Comparison of ENCODE assay signal across 9 cellular contexts in the genomic region with DNA sequence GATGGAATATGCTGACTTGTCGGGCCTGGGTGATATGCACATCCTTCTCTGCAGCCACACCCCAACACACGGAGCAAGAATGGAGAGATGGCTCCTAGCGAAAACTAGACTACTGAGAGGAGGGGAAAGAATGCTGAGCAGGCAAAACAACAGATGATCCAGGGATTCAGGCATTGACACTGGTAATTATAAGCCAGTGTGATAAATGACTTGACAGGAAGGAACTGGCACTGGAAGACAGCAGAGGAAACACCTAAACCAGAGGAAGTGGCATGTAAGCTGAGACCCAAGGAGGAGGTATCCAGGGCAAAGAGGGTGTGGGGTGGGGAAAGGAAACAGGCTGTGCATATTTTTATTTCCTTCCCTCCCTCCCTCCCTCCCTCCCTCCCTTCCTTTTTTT. TPM values are rescaled to one million over a fixed set of nuclear protein-coding genes. Genes with fewer than 3 reads are reported as not detected.
DNase-seq lines count a peak whose midpoint lies in the region; ATAC-seq and TF ChIP-seq lines count a peak whose summit lies in the region.
"Had no signal": no experiment of that assay in that cellular context is flagged by ENCODE, and none has a peak within 500 bp of the region (broad histone marks: within the 10 kb centered on the region; RNA-seq: fewer than 3 reads in every experiment).

No MANE protein-coding gene starts in this region.

- TF ChIP-seq EP300 in SK-N-SH (IDR thresholded peaks at IDR 0.05; ENCODE audit: borderline replicate concordance in 1 of 2, low read depth in 1 of 2, low read length in 1 of 2) (no peak), transverse colon (IDR thresholded peaks at IDR 0.05; ENCODE audit: low read depth) (no peak)

- no peaks in the 10 kb centered on the region for H3K9me2 ChIP-seq in SK-N-SH

- no peak for TF ChIP-seq RAD21 in SK-N-SH (IDR thresholded peaks at IDR 0.05; ENCODE audit: low read length)

- no peaks in the 10 kb centered on the region for H3K79me2 ChIP-seq in DND-41 (ENCODE audit: insufficient read depth, low read length)
- no peaks in the 10 kb centered on the region for H3K79me2 ChIP-seq in SK-N-SH (ENCODE audit: insufficient read depth)

- H3K4me1 ChIP-seq in DND-41 (ENCODE audit: insufficient read depth, low read length) (peaks cover 38% of the 10 kb centered on the region), mucosa of descending colon (ENCODE audit: low read depth) (no peaks in the 10 kb centered on the region), SK-N-SH (ENCODE audit: control insufficient read depth in 1 of 2, insufficient read depth in 2 of 2, low read depth in 1 of 2, low read length in 1 of 2) (peaks cover 7 to 8% of the 10 kb centered on the region in 2 experiments; a peak in 1 of 4 replicates), transverse colon (peaks cover 0 to 12% (median 11%) of the 10 kb centered on the region in 4 donors)
- H3K4me1 ChIP-seq: uterus had no signal

- H3K9me3 ChIP-seq in DND-41 (ENCODE audit: insufficient read depth, low read length, severe bottlenecking), result no peaks in the 10 kb centered on the region
- peaks cover 4% of the 10 kb centered on the region for H3K9me3 ChIP-seq in WERI-Rb-1 (ENCODE audit: severe bottlenecking)
- no peaks in the 10 kb centered on the region for H3K9me3 ChIP-seq in mucosa of descending colon
- H3K9me3 ChIP-seq in SK-N-SH, result no peaks in the 10 kb centered on the region
- H3K9me3 ChIP-seq in transverse colon, result no peaks in the 10 kb centered on the region
- H3K9me3 ChIP-seq: uterus had no signal

- H3K27ac ChIP-seq in DND-41 (ENCODE audit: low read length) (peak overlapping the region; percentile 13; the same call in 1 of the 2 replicates), WERI-Rb-1 (no peak overlapping the region), SK-N-SH (ENCODE audit: low read depth in 2 of 2, low read length in 1 of 2) (no peak overlapping the region), transverse colon (no peak overlapping the region)
- H3K27ac ChIP-seq: uterus had no signal

- no peaks in the 10 kb centered on the region for H3K27me3 ChIP-seq in DND-41 (ENCODE audit: insufficient read depth, low read length, poor library complexity)
- H3K27me3 ChIP-seq in WERI-Rb-1 (ENCODE audit: insufficient read depth, low read depth, severe bottlenecking), result no peaks in the 10 kb centered on the region
- H3K27me3 ChIP-seq in SK-N-SH (ENCODE audit: insufficient read depth), result no peaks in the 10 kb centered on the region
- no peaks in the 10 kb centered on the region for H3K27me3 ChIP-seq in transverse colon
- H3K27me3 ChIP-seq: uterus had no signal

- ATAC-seq in DND-41 (ENCODE audit: insufficient read depth, low read depth) (peak; percentile 89), mucosa of descending colon (peak; percentile 43)

- CTCF ChIA-PET in SK-N-SH (lab: Yijun Ruan, JAX), result interaction anchor here (1.5 kb wide), 1 partner anchor 21 kb away, joined by 4 read pairs; no protein-coding TSS in a partner anchor

- no peak overlapping the region for H2AFZ ChIP-seq in DND-41 (ENCODE audit: low read depth, low read length)
- H2AFZ ChIP-seq in SK-N-SH (ENCODE audit: low read depth), result no peak overlapping the region

- TF ChIP-seq POLR2A in transverse colon (IDR thresholded peaks at IDR 0.05), result no peak

- H3K9ac ChIP-seq in DND-41 (ENCODE audit: low read depth, low read length) (no peak overlapping the region), SK-N-SH (no peak overlapping the region)

- no peaks in the 10 kb centered on the region for H4K20me1 ChIP-seq in DND-41 (ENCODE audit: insufficient read depth, low read length)
- no peaks in the 10 kb centered on the region for H4K20me1 ChIP-seq in SK-N-SH (ENCODE audit: insufficient read depth)

- in situ Hi-C loops in ACHN (cut with HindIII; ENCODE audit: low pct_ligation_motif_present, low pct_unique_long_range_greater_than_20kb, low sequenced_read_pairs), result no loop called here
- in situ Hi-C loops in transverse colon (cut with MboI; ENCODE audit: low pct_ligation_motif_present in 1 of 4, low pct_unique_long_range_greater_than_20kb in 1 of 4, low sequenced_read_pairs in 3 of 4), result no loop called here

- TF ChIP-seq CTCF in DND-41 (IDR thresholded peaks at IDR 0.05; ENCODE audit: borderline replicate concordance, extremely low read depth, low read length, poor library complexity, severe bottlenecking), result no peak
- TF ChIP-seq CTCF in WERI-Rb-1 (IDR thresholded peaks at IDR 0.05; ENCODE audit: low read depth, low read length), result no peak
- no peak for TF ChIP-seq CTCF in mucosa of descending colon (IDR thresholded peaks at IDR 0.05)
- no peak for TF ChIP-seq CTCF in SK-N-SH (IDR thresholded peaks at IDR 0.05)
- no peak for TF ChIP-seq CTCF in transverse colon (IDR thresholded peaks at IDR 0.05)

- H3F3A ChIP-seq in SK-N-SH (replicated peaks; ENCODE audit: insufficient read depth), result peaks cover 6% of the 10 kb centered on the region

- intact Hi-C loops in mucosa of descending colon (cut with DNase I, micrococcal nuclease), result no loop called here
- intact Hi-C loops in transverse colon (cut with DNase I; ENCODE audit: low total_unique reads), result no loop called here

- DNase-seq in DND-41 (peak; percentile 82), Kasumi-1 (lab: John Stamatoyannopoulos, UW) (peak; percentile 82 to 89), WERI-Rb-1 (peak; percentile 21), mucosa of descending colon (no peak), SK-N-SH (no peak), ACHN (no peak), transverse colon (no peak)
- DNase-seq: H7, uterus had no signal

- POLR2A ChIA-PET in SK-N-SH (lab: Yijun Ruan, JAX), result no interaction called here

- no peak overlapping the region for H3K4me2 ChIP-seq in DND-41 (ENCODE audit: insufficient read depth, low read length)
- H3K4me2 ChIP-seq in SK-N-SH, result no peak overlapping the region

- H3K36me3 ChIP-seq in DND-41 (ENCODE audit: insufficient read depth, low read length) (no peaks in the 10 kb centered on the region), WERI-Rb-1 (no peaks in the 10 kb centered on the region), mucosa of descending colon (ENCODE audit: low read depth) (no peaks in the 10 kb centered on the region), SK-N-SH (replicated peaks in 1 of 2; ENCODE audit: control insufficient read depth in 1 of 2, insufficient read depth in 2 of 2, low read length in 1 of 2) (no peaks in the 10 kb centered on the region), transverse colon (no peaks in the 10 kb centered on the region)
- H3K36me3 ChIP-seq: uterus had no signal

- H3K4me3 ChIP-seq in DND-41 (ENCODE audit: low read depth in 1 of 2, low read length in 2 of 2) (no peak overlapping the region), WERI-Rb-1 (ENCODE audit: low read depth, low read length) (no peak overlapping the region), mucosa of descending colon (no peak overlapping the region), SK-N-SH (ENCODE audit: low read depth in 2 of 2, low read length in 1 of 2) (no peak overlapping the region), transverse colon (no peak overlapping the region)
- H3K4me3 ChIP-seq: uterus had no signal

- WGBS in SK-N-SH (ENCODE audit: low lambda C conversion rate), result 89% methylated on average over 3 of the region's 3 CpGs
- 33 to 64% methylated on average over 3 of the region's 3 CpGs for WGBS in transverse colon (ENCODE audit: low coverage in 1 of 2), 2 donors

TF ChIP-seq in SK-N-SH, 30 proteins besides CTCF, POLR2A, EP300 and RAD21 (continues in another document):
- TF ChIP-seq MXI1 (IDR thresholded peaks at IDR 0.05; ENCODE audit: low read depth, low read length), result no peak
- no peak for TF ChIP-seq USF2 (IDR thresholded peaks at IDR 0.05; ENCODE audit: borderline replicate concordance, low read depth, low read length)
- no peak for TF ChIP-seq NRF1 (IDR thresholded peaks at IDR 0.05; ENCODE audit: low read depth, low read length)
- no peak for TF ChIP-seq SMC3 (IDR thresholded peaks at IDR 0.05; ENCODE audit: low read depth, low read length)
- TF ChIP-seq USF1 (IDR thresholded peaks at IDR 0.05; ENCODE audit: borderline replicate concordance, low read depth), result no peak
- TF ChIP-seq FOXM1 (IDR thresholded peaks at IDR 0.05; ENCODE audit: low read depth), result no peak
- no peak for TF ChIP-seq PBX3 (IDR thresholded peaks at IDR 0.05)
- TF ChIP-seq RCOR1 (IDR thresholded peaks at IDR 0.05; ENCODE audit: low read length), result no peak
- TF ChIP-seq MEF2A (IDR thresholded peaks at IDR 0.05; ENCODE audit: borderline replicate concordance, low read depth), result no peak
- TF ChIP-seq FOSL2 (IDR thresholded peaks at IDR 0.05; ENCODE audit: borderline replicate concordance, low read depth), result no peak

RNA-seq across cellular contexts. Expression of gene KHDRBS1, which starts 31.7 kb away (rescaled TPM):
- total RNA-seq in mucosa of descending colon (100 to 1,000 TPM in 1 of 3 donors, 10 to 100 TPM in 2; 85.2 to 127 (median 90.5) TPM), transverse colon (10 to 100 TPM; 49.3 to 83.4 (median 57.1) TPM)
- 37.7 and 52.8 TPM in 2 replicates for polyA plus RNA-seq in SK-N-SH (2012; rRNA removed)
- 64.8 and 67.8 TPM in 2 replicates for polyA plus RNA-seq in SK-N-SH (2012; cell fraction: cytosol; rRNA removed)
- polyA plus RNA-seq in SK-N-SH (2012; cell fraction: nucleus; rRNA removed), result 52.7 and 57.2 TPM in 2 replicates

RNA-seq across cellular contexts. Expression of gene PTP4A2, which starts 43.8 kb away (rescaled TPM):
- total RNA-seq in mucosa of descending colon (100 to 1,000 TPM; 211 to 307 (median 298) TPM), transverse colon (100 to 1,000 TPM in 3 of 4 donors, 10 to 100 TPM in 1; 58.9 to 251 (median 195) TPM)
- polyA plus RNA-seq in SK-N-SH (2012; rRNA removed), result 41.7 and 46.7 TPM in 2 replicates
- polyA plus RNA-seq in SK-N-SH (2012; cell fraction: cytosol; rRNA removed), result 65.9 and 99.4 TPM in 2 replicates
- 14.6 and 20.7 TPM in 2 replicates for polyA plus RNA-seq in SK-N-SH (2012; cell fraction: nucleus; rRNA removed)

Comparison
In these comparisons a context has a peak if more than half of its experiments do, and no peak if none do; other contexts are left out.
1. DNase-seq: peak in DND-41 (single experiment), Kasumi-1 (2 of 2) and WERI-Rb-1 (single experiment); none in mucosa of descending colon (0 of 3), SK-N-SH (single experiment), ACHN (single experiment) and transverse colon (single experiment).